In genomic region chr20:47196091-47197081, GRCh38 we compare ENCODE assay signal across 8 cellular contexts.
A peak's percentile ranks its signal among the peaks of the same experiment; 100 is the strongest.
DNase-seq lines count a peak whose midpoint lies in the region; ATAC-seq, FAIRE-seq and TF ChIP-seq lines count a peak whose summit lies in the region.

No MANE protein-coding gene starts in this region.

- no peak overlapping the region for H3K27ac Mint-ChIP-seq in osteocyte (ENCODE audit: unreplicated experiment)

- no peak overlapping the region for H3K27ac ChIP-seq in thoracic aorta

- H3K36me3 ChIP-seq in thoracic aorta = no peaks in the 10 kb centered on the region

- H3K9me3 ChIP-seq in thoracic aorta = no peaks in the 10 kb centered on the region

- peaks cover 16% of the 10 kb centered on the region for H3K4me1 Mint-ChIP-seq in osteocyte (ENCODE audit: unreplicated experiment)

- peaks cover 2% of the 10 kb centered on the region for H3K36me3 Mint-ChIP-seq in osteocyte (ENCODE audit: unreplicated experiment)

- H3K27me3 Mint-ChIP-seq in osteocyte (ENCODE audit: unreplicated experiment) = no peaks in the 10 kb centered on the region

- H3K9me3 Mint-ChIP-seq in osteocyte (ENCODE audit: unreplicated experiment) = no peaks in the 10 kb centered on the region

- H3K4me3 ChIP-seq in thoracic aorta = peak overlapping the region; percentile 63

- DNase-seq in GDM1 (lab: John Stamatoyannopoulos, UW) (peak; percentile 53), KBM-7 (peak; percentile 87), SHP77 treated with DMSO at 0.1 percent for 48 hours (lab: John Stamatoyannopoulos, UW) (peak; percentile 30), frontal cortex (ENCODE audit: low spot score in 2 of 2) (peak; percentile 44 to 70), osteocyte (ENCODE audit: extremely low spot score, unreplicated experiment) (peak; percentile 92), thoracic aorta (ENCODE audit: low spot score) (no peak)
- peak; percentile 90 for DNase-seq in activated effector memory CD4-positive, alpha-beta T cell treated with anti-CD3 and anti-CD28 coated beads, Interleukin-2, amount 50 U/mL, for 16 hours

- TF ChIP-seq CTCF in osteocyte (IDR thresholded peaks at IDR 0.05) (peak; percentile 98), thoracic aorta (IDR thresholded peaks at IDR 0.05) (peak; percentile 100)

- no peak for FAIRE-seq in frontal cortex (lab: Jason Lieb, UNC)

- no peaks in the 10 kb centered on the region for H3K27me3 ChIP-seq in thoracic aorta (replicated peaks; ENCODE audit: insufficient read depth)

- in situ Hi-C loops in KBM-7 (cut with MboI; ENCODE audit: low pct_unique_long_range_greater_than_20kb, low sequenced_read_pairs) = no loop called here

- ATAC-seq in thoracic aorta (ENCODE audit: insufficient number of reproducible peaks, low FRiP score, low read depth) = peak; percentile 79
- no peak for ATAC-seq in GM21717 (IDR thresholded peaks at IDR 0.05; ENCODE audit: unreplicated experiment)

- no peak overlapping the region for H3K4me3 Mint-ChIP-seq in osteocyte (ENCODE audit: unreplicated experiment)

- H3K4me1 ChIP-seq in thoracic aorta (ENCODE audit: control insufficient read depth in 1 of 2, low read depth in 2 of 2) = peaks cover 0 to 3% of the 10 kb centered on the region in 2 donors
